21 cellular contexts compared by ENCODE assay signal in the genomic region with DNA sequence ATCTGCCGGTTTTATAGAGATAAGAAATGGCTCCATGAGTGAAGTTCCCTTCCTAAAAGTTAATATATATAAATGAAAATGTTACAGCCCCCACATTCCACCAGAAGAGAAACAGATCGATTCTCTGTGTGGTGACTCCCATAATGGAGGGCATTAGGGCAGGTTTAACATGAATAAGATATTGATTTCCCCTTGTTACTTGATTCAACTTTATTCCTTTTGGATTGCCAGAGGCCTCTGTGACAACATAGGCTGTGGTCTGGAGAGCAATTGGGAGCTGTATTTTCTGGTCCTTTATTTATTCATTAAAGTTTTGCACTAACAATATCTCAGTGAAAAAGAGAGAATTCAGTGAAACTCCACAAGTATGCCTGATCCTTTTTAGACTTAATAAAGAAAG.
"Had no signal": no experiment of that assay in that cellular context is flagged by ENCODE, and none has a peak within 500 bp of the region (broad histone marks: within the 10 kb centered on the region; RNA-seq: fewer than 3 reads in every experiment).

No MANE protein-coding gene starts in this region.

- H3K36me3 ChIP-seq: neutrophil, pancreas, prostate gland, right atrium auricular region, sigmoid colon, stomach, thoracic aorta, thyroid gland, tibial nerve, upper lobe of left lung, vagina had no signal

- H3K9me3 ChIP-seq: neutrophil, pancreas, prostate gland, right atrium auricular region, sigmoid colon, stomach, thoracic aorta, thyroid gland, tibial nerve, upper lobe of left lung, vagina had no signal

- H3K4me3 ChIP-seq: pancreas, prostate gland, right atrium auricular region, sigmoid colon, stomach, thoracic aorta, thyroid gland, tibial nerve, upper lobe of left lung, vagina had no signal

- H3K27me3 ChIP-seq: neutrophil, pancreas, right atrium auricular region, sigmoid colon, stomach, thyroid gland, tibial nerve, upper lobe of left lung, vagina had no signal

- H3K27ac ChIP-seq: neutrophil, pancreas, prostate gland, right atrium auricular region, sigmoid colon, stomach, thoracic aorta, thyroid gland, tibial nerve, upper lobe of left lung, vagina had no signal

- H3K4me1 ChIP-seq: pancreas, prostate gland, right atrium auricular region, sigmoid colon, thyroid gland, tibial nerve, upper lobe of left lung, vagina had no signal

- ATAC-seq: natural killer cell; pancreas; stimulated activated effector memory CD8-positive, alpha-beta T cell treated with anti-CD3 and anti-CD28 coated beads, Interleukin-12 subunit alpha, Interleukin-12 subunit beta, amount 100 ng/mL, for 72 hours; stimulated activated naive B cell treated with anti-CD40 and anti-IgM and Interleukin-4, amounts not matched to agents 10 μg/mL and 1 μg/mL and 100 μg/mL, for 72 hours had no signal

- DNase-seq: natural killer cell; nucleus accumbens; pancreas; sigmoid colon; stimulated activated CD4-positive, alpha-beta T cell treated with anti-CD3 and anti-CD28 coated beads, Interleukin-15, amount 100 ng/mL, for 24 hours; stimulated activated CD4-positive, alpha-beta T cell treated with anti-CD3 and anti-CD28 coated beads, Interleukin-2, amount 100 ng/mL, for 24 hours; stimulated activated CD4-positive, alpha-beta T cell treated with anti-CD3 and anti-CD28 coated beads, Interleukin-2, amount 100 ng/mL, for 48 hours; stimulated activated CD4-positive, alpha-beta T cell treated with anti-CD3 and anti-CD28 coated beads, Interleukin-4, amount 100 ng/mL, for 24 hours; stimulated activated naive B cell treated with anti-CD40 and anti-IgM and Interleukin-4, amounts not matched to agents 10 μg/mL and 1 μg/mL and 100 μg/mL, for 72 hours; stimulated activated naive CD4-positive, alpha-beta T cell treated with Interleukin-2 at 50 U/mL for 16 hours; stomach; thyroid gland; trophoblast cell; upper lobe of left lung had no signal
